ENCODE assay signal across 8 cellular contexts in genomic region chr1:244861683-244862082, GRCh38. TPM values are rescaled to one million over a fixed set of nuclear protein-coding genes. Genes with fewer than 3 reads are reported as not detected.
DNase-seq lines count a peak whose midpoint lies in the region; ATAC-seq and TF ChIP-seq lines count a peak whose summit lies in the region.

No MANE protein-coding gene starts in this region.

- H3K36me3 ChIP-seq in GM23338 (ENCODE audit: insufficient read depth) (peaks cover 42% of the 10 kb centered on the region), SK-N-MC (ENCODE audit: insufficient read depth, low read length) (peaks cover 66% of the 10 kb centered on the region), fibroblast of lung (ENCODE audit: control insufficient read depth, insufficient read depth, low read length) (peaks cover 6% of the 10 kb centered on the region), gastrocnemius medialis (peaks cover 0 to 42% of the 10 kb centered on the region in 2 donors)

- ATAC-seq in GM23338, result no peak
- ATAC-seq in gastrocnemius medialis, result no peak
- ATAC-seq in HG03139 (IDR thresholded peaks at IDR 0.05; ENCODE audit: unreplicated experiment), result no peak
- ATAC-seq in HG02884 (IDR thresholded peaks at IDR 0.05; ENCODE audit: unreplicated experiment), result no peak

- H4K20me1 ChIP-seq in GM23338 (replicated peaks; ENCODE audit: insufficient read depth) (peaks cover 58% of the 10 kb centered on the region), fibroblast of lung (ENCODE audit: control insufficient read depth, extremely low read depth, insufficient read depth, low read length) (peaks cover 16% of the 10 kb centered on the region)

- H3K4me1 Mint-ChIP-seq in GM23338, result peaks cover 45% of the 10 kb centered on the region

- H3K4me1 ChIP-seq in GM23338 (ENCODE audit: insufficient read depth), result peaks cover 22% of the 10 kb centered on the region
- peaks cover 6% of the 10 kb centered on the region for H3K4me1 ChIP-seq in fibroblast of lung (ENCODE audit: control insufficient read depth, extremely low read depth, insufficient read depth, low read length)
- peaks cover 62 to 63% of the 10 kb centered on the region in 2 donors for H3K4me1 ChIP-seq in gastrocnemius medialis

- H3F3A ChIP-seq in GM23338 (replicated peaks; ENCODE audit: low read depth), result peaks cover 32% of the 10 kb centered on the region

- no peak overlapping the region for H3K27ac ChIP-seq in GM23338 (ENCODE audit: low read depth)
- peak overlapping the region; percentile 90; the same call in 1 of the 2 replicates for H3K27ac ChIP-seq in SK-N-MC
- H3K27ac ChIP-seq in fibroblast of lung (ENCODE audit: insufficient read depth, low read length), result peak overlapping the region; percentile 26
- H3K27ac ChIP-seq in gastrocnemius medialis, result peak overlapping the region; percentile 93 to 100 (median 96)

- H3K27me3 ChIP-seq in GM23338 (ENCODE audit: insufficient read depth) (no peaks in the 10 kb centered on the region), fibroblast of lung (ENCODE audit: control insufficient read depth, insufficient read depth, low read length) (no peaks in the 10 kb centered on the region), gastrocnemius medialis (no peaks in the 10 kb centered on the region)

- H3K79me2 ChIP-seq in GM23338 (replicated peaks; ENCODE audit: insufficient read depth) (peaks cover 84% of the 10 kb centered on the region), fibroblast of lung (ENCODE audit: control insufficient read depth, insufficient read depth, low read length) (peaks cover 70% of the 10 kb centered on the region)

- no peak for TF ChIP-seq CTCF in GM23338 (conservative IDR thresholded peaks at IDR 0.05; ENCODE audit: low read depth in 2 of 2)
- TF ChIP-seq CTCF in fibroblast of lung (conservative IDR thresholded peaks at IDR 0.05 in 1 of 2, IDR thresholded peaks at IDR 0.05 in 1 of 2; ENCODE audit: low read depth in 1 of 2, low read length in 2 of 2), result no peak
- TF ChIP-seq CTCF in gastrocnemius medialis (IDR thresholded peaks at IDR 0.05 in 4 of 5, conservative IDR thresholded peaks at IDR 0.05 in 1 of 5), result no peak

- H3K36me3 Mint-ChIP-seq in GM23338 (ENCODE audit: low read depth), result peaks cover 72% of the 10 kb centered on the region

- DNase-seq in GM23338 (ENCODE audit: low spot score), result no peak
- no peak for DNase-seq in SK-N-MC (ENCODE audit: low read depth, low spot score)
- DNase-seq in fibroblast of lung (ENCODE audit: low read depth in 2 of 2), result peak in 1 of 2 donors; percentile 23
- no peak for DNase-seq in gastrocnemius medialis
- no peak for DNase-seq in SHP77 treated with DMSO at 0.1 percent for 48 hours (lab: John Stamatoyannopoulos, UW)
- no peak for DNase-seq in kidney glomerular epithelial cell (lab: John Stamatoyannopoulos, UW)

- peak overlapping the region; percentile 97 for H3K9ac ChIP-seq in SK-N-MC (ENCODE audit: insufficient read length)
- H3K9ac ChIP-seq in fibroblast of lung (ENCODE audit: insufficient read depth, low read length), result peak overlapping the region; percentile 47

- no peak for TF ChIP-seq POLR2A in gastrocnemius medialis (IDR thresholded peaks at IDR 0.05)

- H3K27me3 Mint-ChIP-seq in GM23338 (ENCODE audit: insufficient read depth, low read depth, poor library complexity), result peaks cover 22% of the 10 kb centered on the region

- peak overlapping the region; percentile 92 for H3K4me3 ChIP-seq in GM23338
- peak overlapping the region; percentile 93 for H3K4me3 ChIP-seq in SK-N-MC
- peak overlapping the region; percentile 76 to 93 (median 88) for H3K4me3 ChIP-seq in fibroblast of lung (replicated peaks in 1 of 4; ENCODE audit: control extremely low read depth in 1 of 4, insufficient read depth in 1 of 4, low read depth in 3 of 4, low read length in 4 of 4)
- peak overlapping the region; percentile 80 to 83 (median 82) for H3K4me3 ChIP-seq in gastrocnemius medialis

- H3K9me3 ChIP-seq in SK-N-MC (ENCODE audit: low read depth, low read length) (no peaks in the 10 kb centered on the region), fibroblast of lung (ENCODE audit: control insufficient read depth, insufficient read depth, low read depth, low read length) (no peaks in the 10 kb centered on the region), gastrocnemius medialis (no peaks in the 10 kb centered on the region)

- intact Hi-C loops in gastrocnemius medialis (cut with DNase I; ENCODE audit: low total_unique reads), result loop anchor here (10.0 kb wide), 1 partner anchor 1607 kb away; the partner anchor contains the start of genes CEP170 and SDCCAG8

- H3K4me2 ChIP-seq in GM23338 (peak overlapping the region; percentile 91), fibroblast of lung (ENCODE audit: extremely low read depth, insufficient read depth, low read length) (peak overlapping the region; percentile 96)

- H3K4me3 Mint-ChIP-seq in GM23338, result peak overlapping the region; percentile 91

- in situ Hi-C loops in gastrocnemius medialis (cut with MboI; ENCODE audit: low sequenced_read_pairs in 4 of 4), result loop anchor here (10.0 to 25.0 kb wide), 4 partner anchors 101 to 1599 kb away; partner anchors contain the start of genes CEP170 (in 1 of the 4) and SDCCAG8 (in 1 of the 4)

- peaks cover 4% of the 10 kb centered on the region; the same call in 1 of the 3 replicates for H3K9me3 Mint-ChIP-seq in GM23338

- H2AFZ ChIP-seq in GM23338 (no peak overlapping the region), fibroblast of lung (ENCODE audit: low read length) (no peak overlapping the region)

- H3K9me2 ChIP-seq in GM23338 (ENCODE audit: insufficient read depth), result no peaks in the 10 kb centered on the region

- H3K27ac Mint-ChIP-seq in GM23338, result peak overlapping the region; percentile 82; the same call in 1 of the 2 replicates

TF ChIP-seq in GM23338, 12 proteins besides CTCF, POLR2A, EP300 and RAD21 (continues in another document):
- TF ChIP-seq ETS1 (IDR thresholded peaks at IDR 0.05), result no peak
- TF ChIP-seq CREB1 (CRISPR knock-in tag; IDR thresholded peaks at IDR 0.05; ENCODE audit: low read depth), result no peak
- TF ChIP-seq ZNF331 (CRISPR knock-in tag; IDR thresholded peaks at IDR 0.05; ENCODE audit: low read depth), result no peak
- TF ChIP-seq POLR2AphosphoS5 (IDR thresholded peaks at IDR 0.05; ENCODE audit: low read depth), result no peak
- no peak for TF ChIP-seq EZH2phosphoT487 (IDR thresholded peaks at IDR 0.05; ENCODE audit: unreplicated experiment)
- no peak for TF ChIP-seq STAT1 (IDR thresholded peaks at IDR 0.05; ENCODE audit: unreplicated experiment)
- no peak for TF ChIP-seq ZNF114 (CRISPR knock-in tag; IDR thresholded peaks at IDR 0.05)
- TF ChIP-seq EZH2 (IDR thresholded peaks at IDR 0.05; ENCODE audit: low read depth, unreplicated experiment), result no peak

RNA-seq across cellular contexts. Expression of gene HNRNPU, which starts 2.7 kb away (rescaled TPM):
- 630 and 687 TPM in 2 replicates for total RNA-seq in GM23338 (2014; rRNA removed; shearing (Covaris generic))
- polyA plus RNA-seq in GM23338 (2016; fragmentation: Nextera tagmentation; extraction: Ambion mirVana) (406 and 422 TPM in 2 replicates), fibroblast of lung (231 and 330 TPM in 2 replicates)
- total RNA-seq in fibroblast of lung (328 and 383 TPM in 2 replicates), gastrocnemius medialis (100 to 1,000 TPM; 167 to 243 (median 207) TPM)
- 307 and 379 TPM in 2 replicates for polyA plus RNA-seq in fibroblast of lung (2012)
- 14.6 and 94.0 TPM in 2 replicates for polyA minus RNA-seq in fibroblast of lung (ENCODE audit: low replicate concordance)

RNA-seq across cellular contexts. Expression of gene COX20, which starts 26.2 kb away (rescaled TPM):
- total RNA-seq in GM23338 (2014; rRNA removed; shearing (Covaris generic)), result 19.3 and 20.0 TPM in 2 replicates
- 175 and 187 TPM in 2 replicates for polyA plus RNA-seq in GM23338 (2016; fragmentation: Nextera tagmentation; extraction: Ambion mirVana)
- 14.9 and 22.8 TPM in 2 replicates for total RNA-seq in fibroblast of lung
- 51.5 and 51.9 TPM in 2 replicates for polyA plus RNA-seq in fibroblast of lung
- 68.1 and 71.7 TPM in 2 replicates for polyA plus RNA-seq in fibroblast of lung (2012)
- 1.1 TPM in 2 replicates for polyA minus RNA-seq in fibroblast of lung (ENCODE audit: low replicate concordance)
- total RNA-seq in gastrocnemius medialis, result 10 to 100 TPM; 22.7 to 72.0 (median 35.4) TPM
